In the genomic region with DNA sequence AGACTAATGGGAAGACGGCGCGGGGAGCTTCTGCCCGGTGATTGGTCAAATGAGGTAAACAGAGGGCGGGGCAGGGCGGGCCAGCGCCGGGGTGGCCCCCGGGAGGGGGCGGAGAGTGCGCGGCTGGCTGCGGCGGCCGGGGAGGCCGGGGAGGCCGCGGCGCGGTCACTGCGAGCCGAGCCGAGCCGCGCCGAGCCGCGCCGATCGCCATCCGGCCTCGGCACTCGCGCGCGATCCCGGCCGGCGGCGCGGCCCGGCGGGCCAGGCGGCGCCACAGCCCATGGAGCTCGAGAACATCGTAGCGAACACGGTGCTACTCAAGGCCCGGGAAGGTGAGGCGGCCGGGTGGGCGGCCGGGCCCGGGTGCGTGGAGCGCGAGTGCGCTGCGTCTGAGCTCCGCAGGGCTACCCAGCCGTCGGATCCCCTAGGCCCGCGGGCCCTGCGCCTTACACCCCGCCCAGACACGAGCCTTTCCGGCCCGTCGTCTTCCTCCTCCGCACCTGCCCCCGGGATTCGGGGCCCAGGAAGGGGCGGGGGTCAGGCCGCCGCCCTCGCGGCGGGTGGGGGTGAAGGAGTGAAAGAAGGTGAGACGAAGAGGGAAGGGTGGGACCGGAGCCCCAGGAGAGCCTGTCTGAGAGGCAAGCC, we compare ENCODE assay signal across 8 cellular contexts. TPM values are rescaled to one million over a fixed set of nuclear protein-coding genes. Genes with fewer than 3 reads are reported as not detected.
DNase-seq lines count a peak whose midpoint lies in the region; ATAC-seq lines count a peak whose summit lies in the region.

A gene (plus strand): TSS at position 111 of the 645 bp plus-strand sequence. CDS start 170 bp downstream, at position 281.

- DNase-seq in NK-92 treated with Interleukin-12 subunit alpha and Interleukin-12 subunit beta, amount 100 ng/mL, for 24 hours (lab: John Stamatoyannopoulos, UW): peak; percentile 49
- no peak for DNase-seq in NK-92 (lab: John Stamatoyannopoulos, UW; ENCODE audit: unreplicated experiment)
- peak; percentile 47 to 56 for DNase-seq in SJCRH30
- peak; percentile 79 for DNase-seq in activated naive CD8-positive, alpha-beta T cell treated with anti-CD3 and anti-CD28 coated beads for 36 hours
- peak; percentile 57 for DNase-seq in left cardiac atrium
- no peak for DNase-seq in renal cortical epithelial cell (ENCODE audit: low read depth)
- DNase-seq in foreskin melanocyte: no peak

- H3K4me3 Mint-ChIP-seq in activated naive CD8-positive, alpha-beta T cell treated with anti-CD3 and anti-CD28 coated beads for 36 hours: peak within 1 kb of the TSS; percentile 95

- peaks cover 3% of the 10 kb centered on the region for H3K27me3 Mint-ChIP-seq in activated naive CD8-positive, alpha-beta T cell treated with anti-CD3 and anti-CD28 coated beads for 36 hours

- ATAC-seq in HG03039 (IDR thresholded peaks at IDR 0.05; ENCODE audit: unreplicated experiment) (peak; percentile 12), left cardiac atrium (no peak)

- peaks cover 43% of the 10 kb centered on the region for H3K4me1 Mint-ChIP-seq in activated naive CD8-positive, alpha-beta T cell treated with anti-CD3 and anti-CD28 coated beads for 36 hours

- no peaks in the 10 kb centered on the region for H3K9me3 ChIP-seq in SJCRH30 (replicated peaks)

- H3K36me3 ChIP-seq in SJCRH30: 0 out of 2 replicates have a peak, but pooled peaks cover 5% of the 10 kb centered on the region

- H3K4me3 ChIP-seq in SJCRH30: peak within 1 kb of the TSS; percentile 89

- peaks cover 27% of the 10 kb centered on the region for H3K4me1 ChIP-seq in SJCRH30

- peak within 1 kb of the TSS; percentile 97 for H3K27ac Mint-ChIP-seq in activated naive CD8-positive, alpha-beta T cell treated with anti-CD3 and anti-CD28 coated beads for 36 hours

- intact Hi-C loops in left cardiac atrium (cut with DNase I): no loop called here

- peak within 1 kb of the TSS; percentile 71 for H3K27ac ChIP-seq in SJCRH30

- no peaks in the 10 kb centered on the region for H3K27me3 ChIP-seq in SJCRH30

- H3K9me3 Mint-ChIP-seq in activated naive CD8-positive, alpha-beta T cell treated with anti-CD3 and anti-CD28 coated beads for 36 hours: peaks cover 2% of the 10 kb centered on the region

- peaks cover 30% of the 10 kb centered on the region for H3K36me3 Mint-ChIP-seq in activated naive CD8-positive, alpha-beta T cell treated with anti-CD3 and anti-CD28 coated beads for 36 hours

RNA-seq across cellular contexts. Expression of the gene that starts here (rescaled TPM):
- total RNA-seq in SJCRH30 (2014; rRNA removed; shearing (Covaris generic)): 45.1 and 48.4 TPM in 2 replicates
- total RNA-seq in activated naive CD8-positive, alpha-beta T cell treated with anti-CD3 and anti-CD28 coated beads for 36 hours: 100 to 1,000 TPM; 113 to 115 TPM
- 10 to 100 TPM; 14.6 to 20.1 TPM for total RNA-seq in left cardiac atrium
- 21.3 and 31.1 TPM in 2 replicates for total RNA-seq in renal cortical epithelial cell

Comparison
In these comparisons a context has a peak if more than half of its experiments do, and no peak if none do; other contexts are left out.
1. DNase-seq: peak in NK-92 treated with Interleukin-12 subunit alpha and Interleukin-12 subunit beta, amount 100 ng/mL, for 24 hours (single experiment), SJCRH30 (2 of 2), activated naive CD8-positive, alpha-beta T cell treated with anti-CD3 and anti-CD28 coated beads for 36 hours (single experiment) and left cardiac atrium (single experiment); none in NK-92 (single experiment), renal cortical epithelial cell (single experiment) and foreskin melanocyte (single experiment).